Comparison of ENCODE assay signal across 1 cellular context in genomic region chr3:14125193-14126016, GRCh38.
TF ChIP-seq lines count a peak whose summit lies in the region.

No MANE protein-coding gene starts in this region.

TF ChIP-seq in K562, 482 proteins besides CTCF, POLR2A, EP300 and RAD21 (continued from another document and continues in another):
- 0 out of 2 replicates have a peak, but pooled peaks have one; percentile 62 for TF ChIP-seq HMGXB4 (CRISPR knock-in tag; IDR thresholded peaks at IDR 0.05)
- no peak for TF ChIP-seq HMG20A (CRISPR knock-in tag; conservative IDR thresholded peaks at IDR 0.05)
- no peak for TF ChIP-seq USF2 (CRISPR knock-in tag; IDR thresholded peaks at IDR 0.05)
- TF ChIP-seq ZKSCAN1 (IDR thresholded peaks at IDR 0.05; ENCODE audit: low read depth, low read length) = no peak
- TF ChIP-seq SPI1 (IDR thresholded peaks at IDR 0.05; ENCODE audit: borderline replicate concordance, low read depth, low read length) = peak; percentile 25; the same call in 1 of the 2 replicates
- TF ChIP-seq MCM2 (IDR thresholded peaks at IDR 0.05; ENCODE audit: low read depth) = no peak
- TF ChIP-seq XRCC3 (IDR thresholded peaks at IDR 0.05) = no peak
- TF ChIP-seq SNAPC5 (CRISPR knock-in tag; IDR thresholded peaks at IDR 0.05) = no peak
- 0 out of 4 replicates have a peak, but pooled peaks of 1 of the 2 experiments have one; percentile 17 for TF ChIP-seq FOXA3 (CRISPR knock-in tag; conservative IDR thresholded peaks at IDR 0.05 in 1 of 2, IDR thresholded peaks at IDR 0.05 in 1 of 2)
- no peak for TF ChIP-seq NFATC3 (IDR thresholded peaks at IDR 0.05)
- no peak for TF ChIP-seq CBX2 (IDR thresholded peaks at IDR 0.05; ENCODE audit: insufficient read depth, low read length, poor library complexity, severe bottlenecking)
- TF ChIP-seq NR2C2 (CRISPR knock-in tag; IDR thresholded peaks at IDR 0.05) = no peak
- TF ChIP-seq NR2C2 (tag; IDR thresholded peaks at IDR 0.05) = no peak
- TF ChIP-seq TOE1 (IDR thresholded peaks at IDR 0.05; ENCODE audit: borderline replicate concordance) = 0 out of 2 replicates have a peak, but pooled peaks have one; percentile 34
- TF ChIP-seq TOE1 (CRISPR knock-in tag; IDR thresholded peaks at IDR 0.05; ENCODE audit: borderline replicate concordance, low read depth) = peak; percentile 34; the same call in 1 of the 2 replicates
- TF ChIP-seq CTBP1 (IDR thresholded peaks at IDR 0.05; ENCODE audit: borderline replicate concordance) = peak; percentile 61; the same call in 1 of the 2 replicates
- no peak for TF ChIP-seq CREB3L1 (IDR thresholded peaks at IDR 0.05; ENCODE audit: borderline replicate concordance, low read depth)
- 0 out of 4 replicates have a peak, but pooled peaks of 1 of the 2 experiments have one; percentile 36 for TF ChIP-seq TRIM24 (IDR thresholded peaks at IDR 0.05)
- TF ChIP-seq FOS (IDR thresholded peaks at IDR 0.05; ENCODE audit: extremely low read depth, insufficient read length) = peak; percentile 62
- TF ChIP-seq HCFC1 (IDR thresholded peaks at IDR 0.05; ENCODE audit: low read depth, low read length) = 0 out of 2 replicates have a peak, but pooled peaks have one; percentile 3
- TF ChIP-seq MBD2 (IDR thresholded peaks at IDR 0.05; ENCODE audit: borderline replicate concordance, low read depth) = no peak
- 0 out of 2 replicates have a peak, but pooled peaks have one; percentile 5 for TF ChIP-seq ZFP91 (CRISPR knock-in tag; IDR thresholded peaks at IDR 0.05)
- peak; percentile 68 for TF ChIP-seq ZBTB40 (IDR thresholded peaks at IDR 0.05)
- no peak for TF ChIP-seq ZBTB40 (CRISPR knock-in tag; IDR thresholded peaks at IDR 0.05)
- TF ChIP-seq CHCHD3 (CRISPR knock-in tag; IDR thresholded peaks at IDR 0.05) = no peak
- no peak for TF ChIP-seq CHD7 (IDR thresholded peaks at IDR 0.05; ENCODE audit: low read depth, low read length)
- TF ChIP-seq MEIS2 (IDR thresholded peaks at IDR 0.05; ENCODE audit: partially characterized antibody) = no peak
